1 cellular context compared by ENCODE assay signal in the genomic region with DNA sequence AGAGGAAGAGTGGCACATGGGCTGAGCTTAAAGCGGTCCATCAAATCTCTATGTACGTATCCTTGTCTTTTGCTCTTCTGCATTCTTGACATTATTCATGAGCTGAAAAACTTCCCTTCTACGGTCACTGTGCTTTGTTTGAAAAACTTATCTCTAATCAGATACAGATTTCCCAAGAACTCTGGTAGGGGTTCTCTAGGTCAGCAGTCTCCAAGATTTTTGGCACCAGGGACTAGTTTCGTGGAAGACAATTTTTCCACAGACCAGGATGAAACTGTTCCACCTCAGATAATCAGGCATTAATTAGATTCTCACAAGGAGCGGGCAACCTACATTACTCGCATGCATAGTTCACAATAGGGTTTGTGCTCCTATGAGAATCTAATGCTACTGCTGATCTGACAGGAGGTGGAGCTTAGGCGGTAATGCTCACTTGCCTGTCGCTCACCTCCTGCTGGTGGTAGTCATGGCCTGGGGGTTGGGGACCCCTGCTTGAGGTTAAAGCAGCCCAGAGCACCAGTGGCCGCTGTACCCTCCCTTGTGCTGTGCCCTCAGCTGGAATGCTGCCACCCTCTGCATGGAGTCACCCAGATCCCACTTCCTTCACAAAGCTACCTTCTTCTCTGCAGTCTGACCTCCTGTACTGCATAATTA.
TF ChIP-seq lines count a peak whose summit lies in the region.

No MANE protein-coding gene starts in this region.

TF ChIP-seq in IMR-90, 13 proteins besides CTCF, POLR2A, EP300 and RAD21:
- no peak for TF ChIP-seq RFX5 (IDR thresholded peaks at IDR 0.05; ENCODE audit: low read depth, low read length)
- no peak for TF ChIP-seq ELK1 (IDR thresholded peaks at IDR 0.05; ENCODE audit: borderline replicate concordance, low read depth, low read length)
- TF ChIP-seq FOS (IDR thresholded peaks at IDR 0.05; ENCODE audit: low read depth, low read length) = no peak
- TF ChIP-seq MXI1 (IDR thresholded peaks at IDR 0.05; ENCODE audit: borderline replicate concordance, low read depth, low read length) = no peak
- TF ChIP-seq MAFK (IDR thresholded peaks at IDR 0.05; ENCODE audit: low read depth, low read length) = no peak
- no peak for TF ChIP-seq SMC3 (IDR thresholded peaks at IDR 0.05; ENCODE audit: low read depth, low read length)
- no peak for TF ChIP-seq NFE2L2 (IDR thresholded peaks at IDR 0.05; ENCODE audit: low read depth, low read length)
